21 cellular contexts compared by ENCODE assay signal in genomic region chr5:59103303-59103702, GRCh38.
"Had no signal": no experiment of that assay in that cellular context is flagged by ENCODE, and none has a peak within 500 bp of the region (broad histone marks: within the 10 kb centered on the region; RNA-seq: fewer than 3 reads in every experiment).

No MANE protein-coding gene starts in this region.

- ATAC-seq: activated CD4-positive, CD25-positive, alpha-beta regulatory T cell treated with anti-CD3 and anti-CD28 coated beads, Interleukin-2, amount 50 U/mL, for 24 hours; foreskin keratinocyte; lower lobe of right lung; natural killer cell treated with Interleukin-12 subunit alpha and Interleukin-12 subunit beta and Interleukin-15 and Interleukin-18, amount 100 ng/mL, for 72 hours had no signal

- H3K36me3 Mint-ChIP-seq: activated naive CD4-positive, alpha-beta T cell treated with anti-CD3 and anti-CD28 coated beads, Interleukin-2, amount 50 U/mL, for 24 hours had no signal

- H3K36me3 ChIP-seq: esophagus squamous epithelium, lower lobe of right lung had no signal

- H3K9me3 Mint-ChIP-seq: dendritic cell treated with granulocyte-macrophage colony-stimulating factor and Interleukin-4, amounts not matched to agents 40 ng/mL and 50 ng/mL, for 4 days; natural killer cell treated with Interleukin-12 subunit alpha and Interleukin-12 subunit beta and Interleukin-15 and Interleukin-18, amount 100 ng/mL, for 72 hours had no signal

- H3K27me3 Mint-ChIP-seq: activated naive CD4-positive, alpha-beta T cell treated with anti-CD3 and anti-CD28 coated beads, Interleukin-2, amount 50 U/mL, for 24 hours; dendritic cell treated with granulocyte-macrophage colony-stimulating factor and Interleukin-4, amounts not matched to agents 40 ng/mL and 50 ng/mL, for 4 days; natural killer cell treated with Interleukin-12 subunit alpha and Interleukin-12 subunit beta and Interleukin-15 and Interleukin-18, amount 100 ng/mL, for 72 hours; type B pancreatic cell had no signal

- H3K27ac Mint-ChIP-seq: activated naive CD4-positive, alpha-beta T cell treated with anti-CD3 and anti-CD28 coated beads, Interleukin-2, amount 50 U/mL, for 24 hours; dendritic cell treated with granulocyte-macrophage colony-stimulating factor and Interleukin-4, amounts not matched to agents 40 ng/mL and 50 ng/mL, for 4 days; type B pancreatic cell had no signal

- DNase-seq: activated CD4-positive, alpha-beta T cell treated with anti-CD3 and anti-CD28 coated beads, Interleukin-2, amount 50 U/mL, for 1 hour; activated CD8-positive, alpha-beta memory T cell treated with anti-CD3 and anti-CD28 coated beads for 24 hours; activated CD8-positive, alpha-beta memory T cell treated with anti-CD3 and anti-CD28 coated beads, Interleukin-2, amount 50 U/mL, for 48 hours; activated effector memory CD4-positive, alpha-beta T cell treated with anti-CD3 and anti-CD28 coated beads, Interleukin-2, amount 50 U/mL, for 16 hours; activated T-cell treated with anti-CD3 and anti-CD28 coated beads, Interleukin-2, amount 50 U/mL, for 48 hours; effector CD8-positive, alpha-beta T cell; esophagus squamous epithelium; foreskin keratinocyte; glutamatergic neuron; hypothalamus; lower lobe of right lung; nucleus accumbens; posterior cingulate gyrus; stimulated activated CD4-positive, alpha-beta T cell treated with anti-CD3 and anti-CD28 coated beads, Interleukin-1b, Interleukin-23, amount 100 ng/mL, for 48 hours; stimulated activated naive CD8-positive, alpha-beta T cell treated with anti-CD3 and anti-CD28 coated beads, Interleukin-15, Interleukin-2, amounts not matched to agents 100 U/mL and 50 U/mL, for 24 hours; T-helper 1 cell had no signal

- H3K4me3 Mint-ChIP-seq: activated naive CD4-positive, alpha-beta T cell treated with anti-CD3 and anti-CD28 coated beads, Interleukin-2, amount 50 U/mL, for 24 hours; dendritic cell treated with granulocyte-macrophage colony-stimulating factor and Interleukin-4, amounts not matched to agents 40 ng/mL and 50 ng/mL, for 4 days; natural killer cell treated with Interleukin-12 subunit alpha and Interleukin-12 subunit beta and Interleukin-15 and Interleukin-18, amount 100 ng/mL, for 72 hours; type B pancreatic cell had no signal

- H3K9me3 ChIP-seq: esophagus squamous epithelium, lower lobe of right lung had no signal

- H3K4me3 ChIP-seq: esophagus squamous epithelium, lower lobe of right lung had no signal

- H3K27me3 ChIP-seq: esophagus squamous epithelium, foreskin keratinocyte had no signal

- H3K27ac ChIP-seq: esophagus squamous epithelium, foreskin keratinocyte, lower lobe of right lung had no signal
